Comparison of ENCODE assay signal across 16 cellular contexts in the genomic region with DNA sequence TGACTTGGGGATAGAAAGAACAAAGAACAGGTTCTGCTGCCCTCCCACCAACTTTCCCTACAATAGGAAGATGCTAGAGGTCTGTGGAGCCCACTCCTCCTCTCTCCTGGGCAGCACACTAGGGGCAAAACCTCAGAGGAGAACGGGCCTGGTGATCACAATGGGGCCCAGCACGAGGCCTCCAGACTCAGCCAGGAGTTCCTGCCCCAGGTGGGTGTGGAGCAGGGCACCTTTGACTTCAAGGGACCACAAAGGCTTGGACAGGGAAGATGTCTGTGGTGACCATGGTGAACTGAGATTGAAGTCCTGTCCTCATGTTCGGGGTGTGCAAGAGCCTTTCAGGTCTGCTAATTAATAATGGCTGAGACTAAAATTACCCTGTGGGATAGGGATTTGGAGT.
A peak's percentile ranks its signal among the peaks of the same experiment; 100 is the strongest.
DNase-seq lines count a peak whose midpoint lies in the region; TF ChIP-seq lines count a peak whose summit lies in the region.
"Had no signal": no experiment of that assay in that cellular context is flagged by ENCODE, and none has a peak within 500 bp of the region (broad histone marks: within the 10 kb centered on the region; RNA-seq: fewer than 3 reads in every experiment).

No MANE protein-coding gene starts in this region.

- H3K23ac ChIP-seq in H9 (ENCODE audit: insufficient read length, low read depth, low read length) = no peak overlapping the region

- H3K79me2 ChIP-seq in H9 (ENCODE audit: insufficient read depth, low read length) (no peaks in the 10 kb centered on the region), osteoblast (ENCODE audit: insufficient read depth, low read length) (peaks cover 2% of the 10 kb centered on the region)

- no peak overlapping the region for H4K8ac ChIP-seq in H9 (replicated peaks; ENCODE audit: insufficient read length, low read depth, low read length)

- H4K20me1 ChIP-seq in H9 (ENCODE audit: control insufficient read depth, insufficient read depth, insufficient read length) (no peaks in the 10 kb centered on the region), osteoblast (ENCODE audit: insufficient read depth, low read length) (no peaks in the 10 kb centered on the region)

- H3K4me3 Mint-ChIP-seq in H9 (no peak overlapping the region), endodermal cell (no peak overlapping the region)
- H3K4me3 Mint-ChIP-seq: B cell; CD4-positive, alpha-beta T cell had no signal

- no peak overlapping the region for H2BK20ac ChIP-seq in H9 (ENCODE audit: low read depth, low read length, poor library complexity, severe bottlenecking)

- H3K4me3 ChIP-seq in endodermal cell (ENCODE audit: low read length) = no peak overlapping the region
- H3K4me3 ChIP-seq in osteoblast (ENCODE audit: insufficient read depth, low read length) = no peak overlapping the region

- H2BK15ac ChIP-seq in H9 (ENCODE audit: low read depth, low read length) = no peak overlapping the region

- H4K5ac ChIP-seq in H9 (ENCODE audit: insufficient read length, low read depth, low read length) = no peak overlapping the region

- H3K23me2 ChIP-seq in H9 (ENCODE audit: insufficient read length, low read depth, low read length, poor library complexity, severe bottlenecking) = no peaks in the 10 kb centered on the region

- DNase-seq in D341Med (ENCODE audit: low spot score) (peak; percentile 14), H9 (peak; percentile 14), endodermal cell (peak; percentile 39), osteoblast (ENCODE audit: insufficient read length, low spot score, missing footprints) (no peak), NCI-H2227 (lab: John Stamatoyannopoulos, UW; ENCODE audit: unreplicated experiment) (no peak), H4 (ENCODE audit: low spot score) (no peak), germinal center (ENCODE audit: low spot score) (no peak)
- DNase-seq in stimulated activated CD4-positive, alpha-beta T cell treated with anti-CD3 and anti-CD28 coated beads, Interleukin-1b, Interleukin-23, amount 100 ng/mL, for 48 hours = no peak
- DNase-seq: C1 segment of cervical spinal cord; CD4-positive, alpha-beta T cell; DMS153; DMS79 treated with DMSO at 0.1 percent for 48 hours; EL; H7; KBM-7 had no signal

- no peak overlapping the region for H3K4me2 ChIP-seq in H9 (ENCODE audit: insufficient read depth, insufficient read length, low read length)
- no peak overlapping the region for H3K4me2 ChIP-seq in osteoblast (ENCODE audit: insufficient read depth, low read length)

- peaks cover 28% of the 10 kb centered on the region in 2 experiments for H3K4me1 Mint-ChIP-seq in H9
- peaks cover 34% of the 10 kb centered on the region for H3K4me1 Mint-ChIP-seq in endodermal cell
- H3K4me1 Mint-ChIP-seq: B cell had no signal

- no peaks in the 10 kb centered on the region for H3K9me3 ChIP-seq in H9 (ENCODE audit: control insufficient read depth, low read depth, low read length)
- H3K9me3 ChIP-seq in endodermal cell (ENCODE audit: control insufficient read depth, low read length) = no peaks in the 10 kb centered on the region
- no peaks in the 10 kb centered on the region for H3K9me3 ChIP-seq in osteoblast (ENCODE audit: low read depth, low read length)

- no peak overlapping the region for H3K27ac ChIP-seq in H9 (ENCODE audit: insufficient read length, low read depth, low read length)
- H3K27ac ChIP-seq in endodermal cell (ENCODE audit: low read depth, low read length) = no peak overlapping the region
- peak overlapping the region; percentile 11 for H3K27ac ChIP-seq in osteoblast (ENCODE audit: low read depth, low read length)

- H3K14ac ChIP-seq in H9 (ENCODE audit: insufficient read depth, low read length) = no peak overlapping the region

- no CpG with 5 or more reads among the region's 3 CpGs for WGBS in H9 (ENCODE audit: extremely low coverage, insufficient read length, low lambda C conversion rate)
- 82 to 86% methylated on average over 2 to 3 of the region's 3 CpGs for WGBS in endodermal cell (ENCODE audit: insufficient coverage in 1 of 2, insufficient read length in 1 of 2), 2 experiments

- TF ChIP-seq CTCF in H9 (conservative IDR thresholded peaks at IDR 0.05) (no peak), endodermal cell (conservative IDR thresholded peaks at IDR 0.05) (no peak), osteoblast (IDR thresholded peaks at IDR 0.05; ENCODE audit: extremely low read depth, low read depth, low read length) (no peak)

- H3K9me3 Mint-ChIP-seq in H9 (no peaks in the 10 kb centered on the region), endodermal cell (no peaks in the 10 kb centered on the region)
- H3K9me3 Mint-ChIP-seq: CD4-positive, alpha-beta T cell had no signal

- no peak overlapping the region for H3K9ac ChIP-seq in H9 (ENCODE audit: extremely low read depth, insufficient read length, low read length)
- no peak overlapping the region for H3K9ac ChIP-seq in endodermal cell (ENCODE audit: extremely low read depth, low read length, poor library complexity, severe bottlenecking)

- H3K36me3 Mint-ChIP-seq in H9 (ENCODE audit: insufficient read depth in 1 of 3, low read depth in 3 of 3) = no peaks in the 10 kb centered on the region
- no peaks in the 10 kb centered on the region for H3K36me3 Mint-ChIP-seq in endodermal cell (ENCODE audit: low read depth)

- H2BK120ac ChIP-seq in H9 (ENCODE audit: low read depth, low read length, poor library complexity, severe bottlenecking) = no peak overlapping the region

- H3K27me3 Mint-ChIP-seq in H9 (ENCODE audit: low read depth) (no peaks in the 10 kb centered on the region; the same call in 1 of the 2 replicates), endodermal cell (ENCODE audit: insufficient read depth) (peaks cover 11% of the 10 kb centered on the region)

- H2AK5ac ChIP-seq in H9 (ENCODE audit: insufficient read length, low read length) = no peak overlapping the region

- no peak overlapping the region for H3T11ph ChIP-seq in H9 (ENCODE audit: low read length)

- no peaks in the 10 kb centered on the region for H3K36me3 ChIP-seq in endodermal cell (ENCODE audit: control insufficient read depth, insufficient read depth, low read length)
- H3K36me3 ChIP-seq in osteoblast (ENCODE audit: insufficient read depth, low read length) = no peaks in the 10 kb centered on the region

- no peak overlapping the region for H2AFZ ChIP-seq in H9 (ENCODE audit: low read length)
- no peak overlapping the region for H2AFZ ChIP-seq in osteoblast (ENCODE audit: low read length)

- no peak overlapping the region for H2BK5ac ChIP-seq in H9 (ENCODE audit: insufficient read length, low read length)

- no peak overlapping the region for H3K4ac ChIP-seq in H9 (ENCODE audit: low read depth, low read length)

- no peak overlapping the region for H4K91ac ChIP-seq in H9 (ENCODE audit: insufficient read length, low read depth, low read length)

- H3K27ac Mint-ChIP-seq in H9 (no peak overlapping the region), endodermal cell (no peak overlapping the region)
- H3K27ac Mint-ChIP-seq: B cell; CD4-positive, alpha-beta T cell had no signal

- no peak overlapping the region for H3K56ac ChIP-seq in H9 (ENCODE audit: insufficient read length, low read depth, low read length)

- peaks cover 8% of the 10 kb centered on the region; the same call in 1 of the 2 replicates for H3K4me1 ChIP-seq in H9 (ENCODE audit: insufficient read depth, low read length)
- peaks cover 20% of the 10 kb centered on the region for H3K4me1 ChIP-seq in endodermal cell (ENCODE audit: control insufficient read depth, insufficient read depth, low read length)
- H3K4me1 ChIP-seq in osteoblast (ENCODE audit: insufficient read depth, low read length) = peaks cover 61% of the 10 kb centered on the region

- H3K79me1 ChIP-seq in H9 (ENCODE audit: insufficient read depth, low read depth, low read length, poor library complexity, severe bottlenecking) = no peaks in the 10 kb centered on the region

- H3K27me3 ChIP-seq in H9 (ENCODE audit: insufficient read depth, low read length) = no peaks in the 10 kb centered on the region
- peaks cover 22% of the 10 kb centered on the region for H3K27me3 ChIP-seq in endodermal cell (ENCODE audit: control insufficient read depth, insufficient read depth, low read length, poor library complexity, severe bottlenecking)
- no peaks in the 10 kb centered on the region for H3K27me3 ChIP-seq in osteoblast (ENCODE audit: insufficient read depth, low read length)

- no peak overlapping the region for H3K18ac ChIP-seq in H9 (ENCODE audit: insufficient read length, low read depth, low read length)

- H2BK12ac ChIP-seq in H9 (ENCODE audit: insufficient read length, low read depth, low read length) = no peak overlapping the region

Comparison
In these comparisons a context has a peak if more than half of its experiments do, and no peak if none do; other contexts are left out.
1. DNase-seq: peak in D341Med (single experiment), H9 (single experiment) and endodermal cell (single experiment); none in osteoblast (single experiment), NCI-H2227 (single experiment), stimulated activated CD4-positive, alpha-beta T cell treated with anti-CD3 and anti-CD28 coated beads, Interleukin-1b, Interleukin-23, amount 100 ng/mL, for 48 hours (single experiment), H4 (single experiment) and germinal center (single experiment).